In genomic region chr1:23559985-23560755, GRCh38 we compare ENCODE assay signal across 8 cellular contexts. TPM values are rescaled to one million over a fixed set of nuclear protein-coding genes. Genes with fewer than 3 reads are reported as not detected.
DNase-seq lines count a peak whose midpoint lies in the region; ATAC-seq and TF ChIP-seq lines count a peak whose summit lies in the region.

No MANE protein-coding gene starts in this region.

- peaks cover 23% of the 10 kb centered on the region for H3K36me3 Mint-ChIP-seq in activated naive CD8-positive, alpha-beta T cell treated with anti-CD3 and anti-CD28 coated beads, Interleukin-2, amount 50 U/mL, for 24 hours (ENCODE audit: low read depth)

- H3K27ac ChIP-seq in left ventricle myocardium inferior (replicated peaks) (peak overlapping the region; percentile 96), left lung (peak overlapping the region; percentile 95 to 96), tibial artery (peak overlapping the region; percentile 94 to 97)

- H3K4me1 ChIP-seq in left ventricle myocardium inferior (peaks cover 94% of the 10 kb centered on the region), left lung (peaks cover 60 to 81% of the 10 kb centered on the region in 2 donors), tibial artery (peaks cover 0 to 54% (median 49%) of the 10 kb centered on the region in 4 donors)

- ATAC-seq in Right ventricle myocardium inferior (no peak), left lung (peak; percentile 1), GM18511 (IDR thresholded peaks at IDR 0.05; ENCODE audit: unreplicated experiment) (no peak)
- ATAC-seq in activated naive CD8-positive, alpha-beta T cell treated with anti-CD3 and anti-CD28 coated beads, Interleukin-2, amount 50 U/mL, for 24 hours: no peak

- H3K27ac Mint-ChIP-seq in activated naive CD8-positive, alpha-beta T cell treated with anti-CD3 and anti-CD28 coated beads, Interleukin-2, amount 50 U/mL, for 24 hours: peak overlapping the region; percentile 85

- H3K9me3 ChIP-seq in left ventricle myocardium inferior (replicated peaks): no peaks in the 10 kb centered on the region
- no peaks in the 10 kb centered on the region for H3K9me3 ChIP-seq in left lung
- no peaks in the 10 kb centered on the region for H3K9me3 ChIP-seq in tibial artery

- H3K36me3 ChIP-seq in left ventricle myocardium inferior (peaks cover 22% of the 10 kb centered on the region), left lung (peaks cover 0 to 3% of the 10 kb centered on the region in 2 donors), tibial artery (peaks cover 18 to 25% (median 20%) of the 10 kb centered on the region in 3 donors)

- H3K4me3 ChIP-seq in left ventricle myocardium inferior (peak overlapping the region; percentile 87), left lung (peak overlapping the region in 1 of 2 donors; percentile 89), tibial artery (peak overlapping the region; percentile 85 to 96)

- no peaks in the 10 kb centered on the region for H3K27me3 ChIP-seq in left ventricle myocardium inferior (ENCODE audit: low read depth)
- H3K27me3 ChIP-seq in left lung: peaks cover 0 to 64% of the 10 kb centered on the region in 2 donors
- H3K27me3 ChIP-seq in tibial artery: no peaks in the 10 kb centered on the region

- peaks cover 63% of the 10 kb centered on the region for H3K4me1 Mint-ChIP-seq in activated naive CD8-positive, alpha-beta T cell treated with anti-CD3 and anti-CD28 coated beads, Interleukin-2, amount 50 U/mL, for 24 hours

- no peaks in the 10 kb centered on the region for H3K9me3 Mint-ChIP-seq in activated naive CD8-positive, alpha-beta T cell treated with anti-CD3 and anti-CD28 coated beads, Interleukin-2, amount 50 U/mL, for 24 hours

- DNase-seq in left ventricle myocardium inferior (no peak), Right ventricle myocardium inferior (ENCODE audit: missing footprints) (no peak), left lung (no peak), tibial artery (no peak), Ammon's horn (ENCODE audit: low spot score) (no peak), GOT3 (lab: John Stamatoyannopoulos, UW) (no peak)
- DNase-seq in activated naive CD8-positive, alpha-beta T cell treated with anti-CD3 and anti-CD28 coated beads, Interleukin-2, amount 50 U/mL, for 24 hours: no peak

- H3K4me3 Mint-ChIP-seq in activated naive CD8-positive, alpha-beta T cell treated with anti-CD3 and anti-CD28 coated beads, Interleukin-2, amount 50 U/mL, for 24 hours: peak overlapping the region; percentile 94

- intact Hi-C loops in left ventricle myocardium inferior (cut with micrococcal nuclease) (no loop called here), Right ventricle myocardium inferior (cut with DNase I) (loop anchor here (10.0 kb wide), 1 partner anchor 355 kb away; the partner anchor contains the start of gene CNR2), left lung (cut with DNase I) (no loop called here), tibial artery (cut with DNase I; ENCODE audit: low total_unique reads) (no loop called here)

- TF ChIP-seq CTCF in left ventricle myocardium inferior (IDR thresholded peaks at IDR 0.05; ENCODE audit: borderline replicate concordance) (no peak), left lung (IDR thresholded peaks at IDR 0.05) (no peak), tibial artery (IDR thresholded peaks at IDR 0.05) (no peak)

- H3K27me3 Mint-ChIP-seq in activated naive CD8-positive, alpha-beta T cell treated with anti-CD3 and anti-CD28 coated beads, Interleukin-2, amount 50 U/mL, for 24 hours: peaks cover 7% of the 10 kb centered on the region

RNA-seq across cellular contexts. Expression of gene ID3, which starts 0.9 kb away (rescaled TPM):
- total RNA-seq in left ventricle myocardium inferior (75.2 TPM), Right ventricle myocardium inferior (90.3 TPM), left lung (100 to 1,000 TPM; 125 to 129 TPM)

RNA-seq across cellular contexts. Expression of gene E2F2, which starts 29.1 kb away (rescaled TPM):
- 0.16 TPM for total RNA-seq in left ventricle myocardium inferior
- 0.76 TPM for total RNA-seq in Right ventricle myocardium inferior
- total RNA-seq in left lung: 1 to 10 TPM; 3.2 to 4.3 TPM
